Comparison of ENCODE assay signal across 2 cellular contexts in the genomic region with DNA sequence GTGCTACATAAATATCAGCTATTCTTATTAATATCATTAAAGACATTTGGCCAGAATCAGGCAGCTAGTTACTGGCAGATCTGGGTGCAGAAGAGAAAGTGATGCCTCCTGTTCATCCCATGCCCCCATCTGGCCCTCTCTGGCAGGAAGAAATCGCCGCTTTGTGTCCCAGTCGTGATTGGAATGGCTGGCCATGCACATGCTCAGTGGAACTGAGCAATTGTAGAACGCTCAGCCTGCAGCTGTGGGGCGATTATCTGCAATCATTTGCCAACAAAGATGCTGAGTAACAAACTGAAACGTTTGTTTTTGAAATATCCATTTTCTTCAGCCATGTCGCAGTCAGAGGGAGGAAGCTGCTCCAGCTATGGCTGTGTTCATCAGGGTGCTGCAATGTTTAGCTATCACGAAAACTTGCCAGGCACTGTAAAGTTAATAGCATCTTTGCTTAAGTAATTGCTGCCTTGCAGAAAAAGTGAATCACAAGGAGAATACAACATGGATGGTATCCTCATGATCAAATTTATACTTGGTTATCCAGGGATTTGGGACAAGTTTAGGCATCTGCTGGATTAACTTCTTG.
A peak's percentile ranks its signal among the peaks of the same experiment; 100 is the strongest.
TF ChIP-seq lines count a peak whose summit lies in the region.

No MANE protein-coding gene starts in this region.

TF ChIP-seq in IMR-90, 13 proteins besides CTCF, POLR2A, EP300 and RAD21:
- TF ChIP-seq, protein P1, sequence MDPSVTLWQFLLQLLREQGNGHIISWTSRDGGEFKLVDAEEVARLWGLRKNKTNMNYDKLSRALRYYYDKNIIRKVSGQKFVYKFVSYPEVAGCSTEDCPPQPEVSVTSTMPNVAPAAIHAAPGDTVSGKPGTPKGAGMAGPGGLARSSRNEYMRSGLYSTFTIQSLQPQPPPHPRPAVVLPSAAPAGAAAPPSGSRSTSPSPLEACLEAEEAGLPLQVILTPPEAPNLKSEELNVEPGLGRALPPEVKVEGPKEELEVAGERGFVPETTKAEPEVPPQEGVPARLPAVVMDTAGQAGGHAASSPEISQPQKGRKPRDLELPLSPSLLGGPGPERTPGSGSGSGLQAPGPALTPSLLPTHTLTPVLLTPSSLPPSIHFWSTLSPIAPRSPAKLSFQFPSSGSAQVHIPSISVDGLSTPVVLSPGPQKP (IDR thresholded peaks at IDR 0.05; ENCODE audit: borderline replicate concordance, low read depth, low read length) = no peak
- TF ChIP-seq MAZ (IDR thresholded peaks at IDR 0.05; ENCODE audit: borderline replicate concordance, low read depth, low read length) = no peak
- no peak for TF ChIP-seq NFE2L2 (IDR thresholded peaks at IDR 0.05; ENCODE audit: low read depth, low read length)
- no peak for TF ChIP-seq BHLHE40 (IDR thresholded peaks at IDR 0.05; ENCODE audit: low read depth, low read length)
- TF ChIP-seq, protein P2, sequence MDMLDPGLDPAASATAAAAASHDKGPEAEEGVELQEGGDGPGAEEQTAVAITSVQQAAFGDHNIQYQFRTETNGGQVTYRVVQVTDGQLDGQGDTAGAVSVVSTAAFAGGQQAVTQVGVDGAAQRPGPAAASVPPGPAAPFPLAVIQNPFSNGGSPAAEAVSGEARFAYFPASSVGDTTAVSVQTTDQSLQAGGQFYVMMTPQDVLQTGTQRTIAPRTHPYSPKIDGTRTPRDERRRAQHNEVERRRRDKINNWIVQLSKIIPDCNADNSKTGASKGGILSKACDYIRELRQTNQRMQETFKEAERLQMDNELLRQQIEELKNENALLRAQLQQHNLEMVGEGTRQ (IDR thresholded peaks at IDR 0.05; ENCODE audit: low read depth, low read length) = no peak
- no peak for TF ChIP-seq FOS (IDR thresholded peaks at IDR 0.05; ENCODE audit: low read depth, low read length)
- no peak for TF ChIP-seq MXI1 (IDR thresholded peaks at IDR 0.05; ENCODE audit: borderline replicate concordance, low read depth, low read length)
- TF ChIP-seq RCOR1 (IDR thresholded peaks at IDR 0.05; ENCODE audit: insufficient replicate concordance, low read length) = no peak

TF ChIP-seq in GM12878, 131 proteins besides CTCF, POLR2A, EP300 and RAD21:
- TF ChIP-seq HDGF (IDR thresholded peaks at IDR 0.05) = no peak
- TF ChIP-seq, protein P3, sequence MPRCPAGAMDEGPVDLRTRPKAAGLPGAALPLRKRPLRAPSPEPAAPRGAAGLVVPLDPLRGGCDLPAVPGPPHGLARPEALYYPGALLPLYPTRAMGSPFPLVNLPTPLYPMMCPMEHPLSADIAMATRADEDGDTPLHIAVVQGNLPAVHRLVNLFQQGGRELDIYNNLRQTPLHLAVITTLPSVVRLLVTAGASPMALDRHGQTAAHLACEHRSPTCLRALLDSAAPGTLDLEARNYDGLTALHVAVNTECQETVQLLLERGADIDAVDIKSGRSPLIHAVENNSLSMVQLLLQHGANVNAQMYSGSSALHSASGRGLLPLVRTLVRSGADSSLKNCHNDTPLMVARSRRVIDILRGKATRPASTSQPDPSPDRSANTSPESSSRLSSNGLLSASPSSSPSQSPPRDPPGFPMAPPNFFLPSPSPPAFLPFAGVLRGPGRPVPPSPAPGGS (IDR thresholded peaks at IDR 0.05; ENCODE audit: borderline replicate concordance, insufficient read depth, low read depth, low read length, poor library complexity, severe bottlenecking) = peak; percentile 61
- TF ChIP-seq ESRRA (IDR thresholded peaks at IDR 0.05; ENCODE audit: low read length) = no peak
